In the genomic region with DNA sequence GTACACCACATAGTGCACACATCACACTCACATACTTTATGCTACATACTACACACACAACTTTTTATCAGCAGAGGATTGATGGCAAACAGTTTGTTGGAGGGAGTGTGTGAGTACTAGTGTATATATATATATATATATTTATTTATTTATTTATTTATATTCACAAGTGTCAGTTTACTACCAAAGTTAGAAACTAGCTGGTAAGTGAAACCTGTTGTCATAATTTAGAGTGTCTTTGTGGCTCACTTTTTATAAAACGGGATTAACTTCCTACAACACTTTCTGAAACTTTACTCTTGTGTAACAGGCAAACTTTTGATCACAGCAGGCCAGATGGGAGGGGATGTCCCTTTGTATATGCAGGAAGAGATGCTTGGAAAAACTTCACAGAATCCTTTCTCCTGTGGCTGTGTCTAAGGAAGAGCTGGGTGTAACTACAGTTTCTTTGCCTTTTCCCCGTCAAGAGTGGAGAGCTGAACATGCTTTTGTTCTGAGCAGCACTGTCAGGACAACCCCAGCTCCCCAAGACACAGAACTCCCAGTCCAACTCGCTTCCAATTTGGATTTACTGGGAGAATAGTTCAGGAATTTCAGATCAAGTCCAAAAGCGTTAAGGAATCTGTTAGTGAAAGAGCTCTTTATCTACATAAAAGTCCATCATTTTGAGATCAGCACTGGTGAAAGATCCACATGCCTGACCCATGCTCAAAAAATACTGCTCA, we compare ENCODE assay signal across 8 cellular contexts. TPM values are rescaled to one million over a fixed set of nuclear protein-coding genes. Genes with fewer than 3 reads are reported as not detected.
DNase-seq lines count a peak whose midpoint lies in the region; ATAC-seq, FAIRE-seq and TF ChIP-seq lines count a peak whose summit lies in the region.

No MANE protein-coding gene starts in this region.

- WGBS in A549 (ENCODE audit: missing lambda C conversion rate), result 35% methylated on average over 4 of the region's 4 CpGs
- WGBS in adrenal gland, 4 donors, result 29 to 39% (median 35%) methylated on average over 4 of the region's 4 CpGs
- WGBS in transverse colon (ENCODE audit: low coverage in 1 of 2), 2 donors, result 0 to 15% methylated on average over 2 to 4 of the region's 4 CpGs

- no peak for FAIRE-seq in A549 (lab: Jason Lieb, UNC)

- H3K9me3 ChIP-seq in A549 (no peaks in the 10 kb centered on the region; the same call in 2 of the 3 replicates), adrenal gland (replicated peaks in 1 of 3) (no peaks in the 10 kb centered on the region), transverse colon (peaks cover 0 to 5% of the 10 kb centered on the region in 2 donors)

- DNase-seq in A549 (ENCODE audit: low read depth in 1 of 2, low spot score in 1 of 2), result peak in 1 of 2 experiments; percentile 7
- DNase-seq in H7, result peak; percentile 30
- DNase-seq in adrenal gland, result no peak
- DNase-seq in left kidney (ENCODE audit: low read depth, low spot score), result peak; percentile 23
- DNase-seq in transverse colon, result no peak
- no peak for DNase-seq in ecto neural progenitor cell (ENCODE audit: low spot score)
- no peak for DNase-seq in NCI-H1417 (lab: John Stamatoyannopoulos, UW)

- H3K27me3 ChIP-seq in H7 (ENCODE audit: control insufficient read depth, insufficient read depth, low read length), result no peaks in the 10 kb centered on the region; the same call in 1 of the 2 replicates
- H3K27me3 ChIP-seq in adrenal gland, result no peaks in the 10 kb centered on the region
- H3K27me3 ChIP-seq in transverse colon, result no peaks in the 10 kb centered on the region

- peak overlapping the region; percentile 76 for H3K4me2 ChIP-seq in A549

- H3K36me3 ChIP-seq in H7 (replicated peaks; ENCODE audit: control insufficient read depth, insufficient read depth, low read length), result no peaks in the 10 kb centered on the region
- no peaks in the 10 kb centered on the region for H3K36me3 ChIP-seq in adrenal gland (replicated peaks in 1 of 2)
- no peaks in the 10 kb centered on the region for H3K36me3 ChIP-seq in transverse colon

- POLR2A ChIA-PET in A549 (lab: Yijun Ruan, JAX), result no interaction called here

- H3K27ac ChIP-seq in A549, result peak overlapping the region; percentile 91 to 99
- peak overlapping the region; percentile 31 to 94 (median 89) for H3K27ac ChIP-seq in adrenal gland
- peak overlapping the region; percentile 87 to 94 (median 92) for H3K27ac ChIP-seq in transverse colon

- CTCF ChIA-PET in A549 (lab: Yijun Ruan, JAX), result interaction anchor here (0.6 kb wide), 1 partner anchor 134 kb away, joined by 4 read pairs; no protein-coding TSS in a partner anchor

- TF ChIP-seq RAD21 in A549 (conservative IDR thresholded peaks at IDR 0.05 in 1 of 2, IDR thresholded peaks at IDR 0.05 in 1 of 2), result no peak

- TF ChIP-seq POLR2A in A549 (IDR thresholded peaks at IDR 0.05; ENCODE audit: low read length), result no peak
- no peak for TF ChIP-seq POLR2A in adrenal gland (IDR thresholded peaks at IDR 0.05)
- TF ChIP-seq POLR2A in transverse colon (IDR thresholded peaks at IDR 0.05), result no peak

- TF ChIP-seq CTCF in A549 (IDR thresholded peaks at IDR 0.05), result no peak
- no peak for TF ChIP-seq CTCF in adrenal gland (IDR thresholded peaks at IDR 0.05)
- no peak for TF ChIP-seq CTCF in transverse colon (IDR thresholded peaks at IDR 0.05)

- H3K4me3 ChIP-seq in A549, result peak overlapping the region; percentile 80
- no peak overlapping the region; the same call in 1 of the 2 replicates for H3K4me3 ChIP-seq in H7 (ENCODE audit: insufficient read depth, low read depth, low read length)
- peak overlapping the region in 2 of 4 donors; percentile 62 to 63 for H3K4me3 ChIP-seq in adrenal gland
- H3K4me3 ChIP-seq in transverse colon, result peak overlapping the region in 3 of 4 donors; percentile 66 to 78 (median 73)

- H3K4me1 ChIP-seq in A549 (peaks cover 31% of the 10 kb centered on the region), adrenal gland (replicated peaks in 1 of 2) (peaks cover 12 to 35% of the 10 kb centered on the region in 2 donors), transverse colon (peaks cover 6 to 50% (median 16%) of the 10 kb centered on the region in 4 donors)

- intact Hi-C loops in adrenal gland (cut with DNase I) (loop anchor here in 1 of 2 donors (10.0 kb wide), 1 partner anchor 135 kb away; no protein-coding TSS in a partner anchor), transverse colon (cut with DNase I; ENCODE audit: low total_unique reads) (no loop called here)

- TF ChIP-seq EP300 in A549 (IDR thresholded peaks at IDR 0.05) (no peak), transverse colon (IDR thresholded peaks at IDR 0.05; ENCODE audit: low read depth) (no peak)

- ATAC-seq in A549, result no peak
- ATAC-seq in GM21447 (IDR thresholded peaks at IDR 0.05; ENCODE audit: unreplicated experiment), result no peak

- in situ Hi-C loops in transverse colon (cut with MboI; ENCODE audit: low pct_ligation_motif_present in 1 of 4, low pct_unique_long_range_greater_than_20kb in 1 of 4, low sequenced_read_pairs in 3 of 4), result loop anchor here in 1 of 4 donors (10.0 kb wide), 1 partner anchor 135 kb away; no protein-coding TSS in a partner anchor

TF ChIP-seq in A549, 52 proteins besides CTCF, POLR2A, EP300 and RAD21:
- no peak for TF ChIP-seq RARB (CRISPR knock-in tag; IDR thresholded peaks at IDR 0.05)
- TF ChIP-seq, protein P1, sequence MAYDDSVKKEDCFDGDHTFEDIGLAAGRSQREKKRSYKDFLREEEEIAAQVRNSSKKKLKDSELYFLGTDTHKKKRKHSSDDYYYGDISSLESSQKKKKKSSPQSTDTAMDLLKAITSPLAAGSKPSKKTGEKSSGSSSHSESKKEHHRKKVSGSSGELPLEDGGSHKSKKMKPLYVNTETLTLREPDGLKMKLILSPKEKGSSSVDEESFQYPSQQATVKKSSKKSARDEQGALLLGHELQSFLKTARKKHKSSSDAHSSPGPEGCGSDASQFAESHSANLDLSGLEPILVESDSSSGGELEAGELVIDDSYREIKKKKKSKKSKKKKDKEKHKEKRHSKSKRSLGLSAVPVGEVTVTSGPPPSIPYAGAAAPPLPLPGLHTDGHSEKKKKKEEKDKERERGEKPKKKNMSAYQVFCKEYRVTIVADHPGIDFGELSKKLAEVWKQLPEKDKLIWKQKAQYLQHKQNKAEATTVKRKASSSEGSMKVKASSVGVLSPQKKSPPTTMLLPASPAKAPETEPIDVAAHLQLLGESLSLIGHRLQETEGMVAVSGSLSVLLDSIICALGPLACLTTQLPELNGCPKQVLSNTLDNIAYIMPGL (CRISPR knock-in tag; IDR thresholded peaks at IDR 0.05; ENCODE audit: borderline replicate concordance), result no peak
- no peak for TF ChIP-seq NFE2L2 (conservative IDR thresholded peaks at IDR 0.05; ENCODE audit: low read length)
- no peak for TF ChIP-seq FOSL2 (IDR thresholded peaks at IDR 0.05)
- TF ChIP-seq FOSL2 (CRISPR knock-in tag; IDR thresholded peaks at IDR 0.05), result no peak
- no peak for TF ChIP-seq POLR2AphosphoS2 (conservative IDR thresholded peaks at IDR 0.05; ENCODE audit: low read length)
- TF ChIP-seq NPAS2 (CRISPR knock-in tag; IDR thresholded peaks at IDR 0.05; ENCODE audit: borderline replicate concordance), result no peak

RNA-seq across cellular contexts. Expression of a gene that starts 1.8 kb away (rescaled TPM):
- polyA plus RNA-seq in A549 (2011; rRNA removed) (1.8 and 2.4 TPM in 2 replicates), A549 (2017; fragmentation: RNase III; extraction: RNeasy Plus Mini Kit Qiagen cat#74134 plus additional on column Dnase treatment) (0.28 to 0.59 TPM (median 0.53 TPM) in 3 replicates), adrenal gland (1 to 10 TPM; 1.0 to 5.9 (median 2.0) TPM)
- 0.22 and 0.25 TPM in 2 replicates for polyA plus RNA-seq in A549 (2012; cell fraction: cytosol; rRNA removed)
- 0.08 and 0.11 TPM in 2 replicates for polyA plus RNA-seq in A549 (2012; cell fraction: nucleus; rRNA removed)
- polyA minus RNA-seq in A549 (2011; rRNA and poly(A)+ RNA removed), result 0.83 TPM in 2 replicates
- 2.1 and 3.1 TPM in 2 replicates for total RNA-seq in H7 (2014; rRNA removed; shearing (Covaris generic))
- total RNA-seq in adrenal gland (1 to 10 TPM; 1.3 to 6.4 (median 3.4) TPM), transverse colon (10 to 100 TPM in 3 of 4 donors, 1 to 10 TPM in 1; 2.2 to 17.8 (median 13.9) TPM)

Comparison
In these comparisons a context has a peak if more than half of its experiments do, and no peak if none do; other contexts are left out.
1. DNase-seq: peak in H7 (single experiment) and left kidney (single experiment); none in adrenal gland (0 of 7), transverse colon (single experiment), ecto neural progenitor cell (single experiment) and NCI-H1417 (0 of 3).
2. Peak in every context shown above with its lines, with median percentiles within 50 percentile points of each other: H3K27ac ChIP-seq.